1 cellular context compared by ENCODE assay signal in genomic region chr13:35471466-35472307, GRCh38.
TF ChIP-seq lines count a peak whose summit lies in the region.

No MANE protein-coding gene starts in this region.

TF ChIP-seq in liver, 16 proteins besides CTCF, POLR2A, EP300 and RAD21:
- no peak for TF ChIP-seq ATF3 (IDR thresholded peaks at IDR 0.05)
- TF ChIP-seq GABPA (IDR thresholded peaks at IDR 0.05 in 1 of 2, conservative IDR thresholded peaks at IDR 0.05 in 1 of 2), result no peak
- TF ChIP-seq MAX (IDR thresholded peaks at IDR 0.05), result no peak
- TF ChIP-seq REST (IDR thresholded peaks at IDR 0.05), result no peak
- no peak for TF ChIP-seq NR2F2 (IDR thresholded peaks at IDR 0.05)
- TF ChIP-seq SP1 (IDR thresholded peaks at IDR 0.05), result no peak
- TF ChIP-seq TAF1 (conservative IDR thresholded peaks at IDR 0.05), result no peak
